Comparison of ENCODE assay signal across 11 cellular contexts in genomic region chr9:77598510-77598909, GRCh38. TPM values are rescaled to one million over a fixed set of nuclear protein-coding genes. Genes with fewer than 3 reads are reported as not detected.
DNase-seq lines count a peak whose midpoint lies in the region; ATAC-seq, FAIRE-seq and TF ChIP-seq lines count a peak whose summit lies in the region.
"Had no signal": no experiment of that assay in that cellular context is flagged by ENCODE, and none has a peak within 500 bp of the region (broad histone marks: within the 10 kb centered on the region; RNA-seq: fewer than 3 reads in every experiment).

No MANE protein-coding gene starts in this region.

- intact Hi-C loops in endothelial cell of umbilical vein (cut with micrococcal nuclease): loop anchor here (1.0 to 5.0 kb wide), 2 partner anchors 10 to 249 kb away; no protein-coding TSS in a partner anchor

- ATAC-seq in GM19324 (IDR thresholded peaks at IDR 0.05; ENCODE audit: low FRiP score, unreplicated experiment) (no peak), HG03097 (IDR thresholded peaks at IDR 0.05; ENCODE audit: low FRiP score, unreplicated experiment) (no peak)
- ATAC-seq: Panc1; stimulated activated naive CD8-positive, alpha-beta T cell treated with anti-CD3 and anti-CD28 coated beads, Interleukin-15, amount 100 ng/mL, for 72 hours had no signal

- peak; percentile 13 for DNase-seq in COLO668 (lab: John Stamatoyannopoulos, UW; ENCODE audit: unreplicated experiment)
- peak; percentile 84 for DNase-seq in NCI-H2171 treated with DMSO at 0.1 percent for 48 hours (lab: John Stamatoyannopoulos, UW)
- DNase-seq in endothelial cell of umbilical vein (ENCODE audit: low read depth, low spot score): peak; percentile 89
- DNase-seq in mucosa of gallbladder (ENCODE audit: low spot score): peak; percentile 21
- DNase-seq in inferior parietal cortex (ENCODE audit: extremely low spot score): no peak
- DNase-seq in activated CD8-positive, alpha-beta memory T cell treated with anti-CD3 and anti-CD28 coated beads for 24 hours: no peak
- DNase-seq: stimulated activated naive CD8-positive, alpha-beta T cell treated with anti-CD3 and anti-CD28 coated beads, Interleukin-15, amount 100 ng/mL, for 72 hours had no signal

- POLR2A ChIA-PET in endothelial cell of umbilical vein (lab: Charles Lee): no interaction called here

- H2AFZ ChIP-seq in endothelial cell of umbilical vein (ENCODE audit: low read depth, low read length): peak overlapping the region; percentile 11

- FAIRE-seq in endothelial cell of umbilical vein (lab: Jason Lieb, UNC): peak; percentile 84

- no peaks in the 10 kb centered on the region for H3K36me3 ChIP-seq in endothelial cell of umbilical vein (ENCODE audit: control insufficient read depth in 2 of 2, extremely low read depth in 1 of 2, insufficient read depth in 2 of 2, low read length in 2 of 2)

- no peaks in the 10 kb centered on the region for H3K79me2 ChIP-seq in endothelial cell of umbilical vein (ENCODE audit: control insufficient read depth, insufficient read depth, low read length)

- no peak overlapping the region for H3K4me3 ChIP-seq in endothelial cell of umbilical vein (replicated peaks in 1 of 3; ENCODE audit: insufficient read depth in 1 of 3, low read depth in 1 of 3, low read length in 3 of 3)

- CTCF ChIA-PET in endothelial cell of umbilical vein (lab: Charles Lee): interaction anchor here (1.6 to 3.7 kb wide), 3 partner anchors 10 to 141 kb away, joined by 5 to 16 read pairs (median 11); no protein-coding TSS in a partner anchor

- H3K9me3 ChIP-seq in endothelial cell of umbilical vein (replicated peaks; ENCODE audit: control insufficient read depth, insufficient read depth, low read length): no peaks in the 10 kb centered on the region

- no peaks in the 10 kb centered on the region for H3K27me3 ChIP-seq in endothelial cell of umbilical vein (ENCODE audit: control insufficient read depth in 2 of 2, insufficient read depth in 2 of 2, low read length in 2 of 2)

- no peak for TF ChIP-seq POLR2A in endothelial cell of umbilical vein (IDR thresholded peaks at IDR 0.05; ENCODE audit: low read depth, low read length)

- no peak for TF ChIP-seq CTCF in endothelial cell of umbilical vein (IDR thresholded peaks at IDR 0.05; ENCODE audit: extremely low read depth in 1 of 2, insufficient read depth in 1 of 2, low read depth in 1 of 2, low read length in 2 of 2)

- H3K4me2 ChIP-seq in endothelial cell of umbilical vein (ENCODE audit: insufficient read depth, low read length): no peak overlapping the region

- no peak overlapping the region for H3K27ac ChIP-seq in endothelial cell of umbilical vein (ENCODE audit: insufficient read depth, low read depth, low read length)

- dilution Hi-C loops in endothelial cell of umbilical vein (cut with MboI; ENCODE audit: extremely low pct_ligation_motif_present, low sequenced_read_pairs): no loop called here

- BruUV-seq in endothelial cell of umbilical vein (replicated peaks; lab: Mats Ljungman, UMichigan): no TSS peak

- no peaks in the 10 kb centered on the region for H3K9me1 ChIP-seq in endothelial cell of umbilical vein (replicated peaks; ENCODE audit: control insufficient read depth, extremely low read depth, insufficient read depth, low read length)

- peaks cover 45% of the 10 kb centered on the region for H3K4me1 ChIP-seq in endothelial cell of umbilical vein (ENCODE audit: control insufficient read depth, extremely low read depth, insufficient read depth, low read length)

- no peaks in the 10 kb centered on the region for H4K20me1 ChIP-seq in endothelial cell of umbilical vein (replicated peaks; ENCODE audit: control insufficient read depth, extremely low read depth, insufficient read depth, low read length)

- no peak overlapping the region for H3K9ac ChIP-seq in endothelial cell of umbilical vein (replicated peaks; ENCODE audit: extremely low read depth, insufficient read depth, low read length)

TF ChIP-seq in endothelial cell of umbilical vein, 7 proteins besides CTCF, POLR2A, EP300 and RAD21:
- TF ChIP-seq EZH2 (IDR thresholded peaks at IDR 0.05; ENCODE audit: borderline replicate concordance, low read depth, low read length, severe bottlenecking): no peak
- no peak for TF ChIP-seq FOS (IDR thresholded peaks at IDR 0.05; ENCODE audit: borderline replicate concordance, insufficient read depth, low read length)
- no peak for TF ChIP-seq POLR2AphosphoS5 (IDR thresholded peaks at IDR 0.05; ENCODE audit: insufficient read depth, low read depth, low read length)
- no peak for TF ChIP-seq JUN (IDR thresholded peaks at IDR 0.05; ENCODE audit: borderline replicate concordance, insufficient read depth, insufficient read length, low read depth)

RNA-seq across cellular contexts. Expression of gene GNA14, which starts 49.6 kb away (rescaled TPM):
- total RNA-seq in endothelial cell of umbilical vein (3.0 and 3.3 TPM in 2 replicates), mucosa of gallbladder (11.3 TPM)
- 2.1 TPM in 2 replicates for polyA plus RNA-seq in endothelial cell of umbilical vein
- polyA plus RNA-seq in endothelial cell of umbilical vein (2011; cell fraction: cytosol; rRNA removed): 1.5 and 2.0 TPM in 2 replicates
- 2.7 and 3.1 TPM in 2 replicates for polyA plus RNA-seq in endothelial cell of umbilical vein (2011; cell fraction: nucleus; rRNA removed)
- 2.3 and 2.7 TPM in 2 replicates for polyA plus RNA-seq in endothelial cell of umbilical vein (2012)
- 2.6 and 7.0 TPM in 2 replicates for polyA minus RNA-seq in endothelial cell of umbilical vein
- not detected for polyA minus RNA-seq in endothelial cell of umbilical vein (2011; cell fraction: cytosol; rRNA and poly(A)+ RNA removed)
- polyA minus RNA-seq in endothelial cell of umbilical vein (2011; cell fraction: nucleus; rRNA and poly(A)+ RNA removed): 4.0 and 4.6 TPM in 2 replicates
- polyA plus RNA-seq: IgD-negative memory B cell had no signal

Comparison
In these comparisons a context has a peak if more than half of its experiments do, and no peak if none do; other contexts are left out.
1. DNase-seq: peak in COLO668 (single experiment), NCI-H2171 treated with DMSO at 0.1 percent for 48 hours (single experiment), endothelial cell of umbilical vein (single experiment) and mucosa of gallbladder (single experiment); none in inferior parietal cortex (single experiment) and activated CD8-positive, alpha-beta memory T cell treated with anti-CD3 and anti-CD28 coated beads for 24 hours (single experiment).